8 cellular contexts compared by ENCODE assay signal in the genomic region with DNA sequence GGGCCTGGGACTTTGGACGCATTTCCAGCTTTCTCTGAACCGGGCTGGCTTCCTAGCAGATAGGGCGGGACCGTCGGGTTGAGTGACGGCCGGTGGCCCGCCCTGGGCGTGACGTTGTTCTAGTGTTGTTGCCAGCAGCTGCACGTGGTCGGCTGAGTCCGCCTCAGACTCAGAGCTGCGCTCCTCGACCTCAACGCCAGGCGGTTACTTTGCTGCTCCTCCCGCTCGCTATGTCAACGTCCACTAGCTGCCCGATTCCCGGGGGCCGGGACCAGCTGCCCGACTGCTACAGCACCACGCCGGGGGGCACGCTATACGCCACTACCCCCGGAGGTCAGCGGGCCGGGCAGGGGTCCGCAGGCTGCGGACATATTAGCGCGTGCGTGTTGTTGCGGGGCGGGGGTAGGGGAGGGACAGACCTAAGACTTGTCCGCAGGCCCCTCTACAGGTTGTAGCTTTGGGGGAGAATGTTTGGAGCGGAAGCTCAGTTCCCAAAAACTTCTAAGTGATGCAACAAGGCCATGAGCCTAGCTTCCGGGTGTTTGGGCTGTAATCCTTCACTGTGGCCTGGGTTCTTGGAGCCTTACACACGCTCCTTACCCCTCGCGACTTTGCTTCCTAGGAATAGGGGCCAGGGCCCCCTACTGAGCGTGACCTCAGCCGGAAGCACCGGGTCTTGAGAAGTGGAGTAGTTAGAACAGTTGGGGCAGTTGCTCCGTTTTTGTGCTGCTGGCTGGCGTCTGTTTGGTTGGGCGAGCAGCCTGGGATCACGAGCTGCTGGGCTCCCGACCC. TPM values are rescaled to one million over a fixed set of nuclear protein-coding genes. Genes with fewer than 3 reads are reported as not detected.
DNase-seq lines count a peak whose midpoint lies in the region; ATAC-seq and TF ChIP-seq lines count a peak whose summit lies in the region.

A gene (plus strand): TSS at position 155 of the 792 bp plus-strand sequence. CDS start 76 bp downstream, at position 231.

- peak; percentile 63 for TF ChIP-seq CTCF in mesothelial cell of epicardium (IDR thresholded peaks at IDR 0.05; ENCODE audit: unreplicated experiment)

- peak within 1 kb of the TSS; percentile 64 for H3K4me3 Mint-ChIP-seq in mesothelial cell of epicardium

- ATAC-seq in GM19035 (IDR thresholded peaks at IDR 0.05; ENCODE audit: unreplicated experiment): peak; percentile 97
- peak; percentile 99 for ATAC-seq in HG03342 (IDR thresholded peaks at IDR 0.05; ENCODE audit: unreplicated experiment)

- H3K27me3 Mint-ChIP-seq in mesothelial cell of epicardium (ENCODE audit: low read depth): no peaks in the 10 kb centered on the region

- H3K27ac Mint-ChIP-seq in mesothelial cell of epicardium: peak within 1 kb of the TSS; percentile 85

- DNase-seq in AG08396 (ENCODE audit: low spot score): peak; percentile 95
- DNase-seq in NCI-H82 treated with DMSO at 0.1 percent for 48 hours (lab: John Stamatoyannopoulos, UW; ENCODE audit: unreplicated experiment): peak; percentile 57
- peak; percentile 75 for DNase-seq in activated T-cell treated with anti-CD3 and anti-CD28 coated beads for 1 hour (ENCODE audit: low read depth)
- DNase-seq in epidermal melanocyte (ENCODE audit: insufficient read length, low spot score): peak; percentile 73
- peak; percentile 86 to 95 for DNase-seq in mesothelial cell of epicardium (ENCODE audit: low spot score in 2 of 2, unreplicated experiment in 2 of 2)
- peak; percentile 67 to 70 for DNase-seq in stimulated activated CD8-positive, alpha-beta memory T cell treated with anti-CD3 and anti-CD28 coated beads, Interleukin-15, amount 100 ng/mL, for 4 hours (ENCODE audit: low read depth in 2 of 2)

- peaks cover 18% of the 10 kb centered on the region for H3K36me3 Mint-ChIP-seq in mesothelial cell of epicardium

- peaks cover 19% of the 10 kb centered on the region for H3K4me1 Mint-ChIP-seq in mesothelial cell of epicardium

- no peaks in the 10 kb centered on the region for H3K9me3 Mint-ChIP-seq in mesothelial cell of epicardium

RNA-seq across cellular contexts. Expression of the gene that starts here (rescaled TPM):
- 5.2 to 7.6 TPM (median 5.9 TPM) in 3 replicates for total RNA-seq in mesothelial cell of epicardium

Comparison
In these comparisons a context has a peak if more than half of its experiments do, and no peak if none do; other contexts are left out.
1. Peak in every context shown above with its lines: DNase-seq and ATAC-seq.